Comparison of ENCODE assay signal across 7 cellular contexts in genomic region chrX:49270249-49270921, GRCh38. TPM values are rescaled to one million over a fixed set of nuclear protein-coding genes. Genes with fewer than 3 reads are reported as not detected.
A peak's percentile ranks its signal among the peaks of the same experiment; 100 is the strongest.
DNase-seq lines count a peak whose midpoint lies in the region; ATAC-seq and TF ChIP-seq lines count a peak whose summit lies in the region.

No MANE protein-coding gene starts in this region.

- peaks cover 6% of the 10 kb centered on the region for H3K9me3 ChIP-seq in iPS-18a (ENCODE audit: control insufficient read depth, low read depth, low read length)

- intact Hi-C loops in activated T-helper 1 cell treated with anti-CD3 and anti-CD28 coated beads, Interleukin-12 subunit alpha, Interleukin-12 subunit beta, Interleukin-2, Interleukin-4 antibody, amounts not matched to agents 30 ng/mL and 10 ng/mL and 1 ng/mL, durations not matched to agents 14 hours and 24 hours and 36 hours (cut with micrococcal nuclease) = loop anchor here (5.0 kb wide), 3 partner anchors 168 to 468 kb away; partner anchors contain the start of gene HDAC6

- peaks cover 62% of the 10 kb centered on the region for H3K4me1 Mint-ChIP-seq in activated T-helper 1 cell treated with anti-CD3 and anti-CD28 coated beads, Interleukin-12 subunit alpha, Interleukin-12 subunit beta, Interleukin-2, Interleukin-4 antibody, amounts not matched to agents 30 ng/mL and 10 ng/mL and 1 ng/mL, durations not matched to agents 14 hours and 24 hours and 36 hours (ENCODE audit: low read depth)
- peaks cover 20 to 42% of the 10 kb centered on the region in 2 donors for H3K4me1 Mint-ChIP-seq in stimulated activated naive B cell treated with anti-CD40 and anti-IgM and Interleukin-4, amounts not matched to agents 10 μg/mL and 1 μg/mL and 100 μg/mL, for 72 hours

- H3K27me3 Mint-ChIP-seq in activated T-helper 1 cell treated with anti-CD3 and anti-CD28 coated beads, Interleukin-12 subunit alpha, Interleukin-12 subunit beta, Interleukin-2, Interleukin-4 antibody, amounts not matched to agents 30 ng/mL and 10 ng/mL and 1 ng/mL, durations not matched to agents 14 hours and 24 hours and 36 hours (ENCODE audit: insufficient read depth) = no peaks in the 10 kb centered on the region
- H3K27me3 Mint-ChIP-seq in stimulated activated naive B cell treated with anti-CD40 and anti-IgM and Interleukin-4, amounts not matched to agents 10 μg/mL and 1 μg/mL and 100 μg/mL, for 72 hours = no peaks in the 10 kb centered on the region

- H3K4me1 ChIP-seq in iPS-18a (ENCODE audit: control insufficient read depth, low read depth, low read length) = peaks cover 4% of the 10 kb centered on the region

- H3K9me3 Mint-ChIP-seq in activated T-helper 1 cell treated with anti-CD3 and anti-CD28 coated beads, Interleukin-12 subunit alpha, Interleukin-12 subunit beta, Interleukin-2, Interleukin-4 antibody, amounts not matched to agents 30 ng/mL and 10 ng/mL and 1 ng/mL, durations not matched to agents 14 hours and 24 hours and 36 hours = no peaks in the 10 kb centered on the region
- no peaks in the 10 kb centered on the region for H3K9me3 Mint-ChIP-seq in stimulated activated naive B cell treated with anti-CD40 and anti-IgM and Interleukin-4, amounts not matched to agents 10 μg/mL and 1 μg/mL and 100 μg/mL, for 72 hours

- ATAC-seq in stimulated activated naive B cell treated with anti-CD40 and anti-IgM and Interleukin-4, amounts not matched to agents 10 μg/mL and 1 μg/mL and 100 μg/mL, for 72 hours (replicated peaks) = no peak
- ATAC-seq in HG03175 (IDR thresholded peaks at IDR 0.05; ENCODE audit: unreplicated experiment) (no peak), HG02840 (IDR thresholded peaks at IDR 0.05; ENCODE audit: low FRiP score, unreplicated experiment) (no peak), GM18873 (IDR thresholded peaks at IDR 0.05; ENCODE audit: low FRiP score, unreplicated experiment) (no peak)

- H3K36me3 ChIP-seq in iPS-18a (ENCODE audit: control insufficient read depth, low read depth, low read length) = no peaks in the 10 kb centered on the region

- no peak for DNase-seq in HFF-Myc (ENCODE audit: extremely low read depth, low read depth)
- no peak for DNase-seq in activated T-helper 1 cell treated with anti-CD3 and anti-CD28 coated beads, Interleukin-12 subunit alpha, Interleukin-12 subunit beta, Interleukin-2, Interleukin-4 antibody, amounts not matched to agents 30 ng/mL and 10 ng/mL and 1 ng/mL, durations not matched to agents 14 hours and 24 hours and 36 hours (ENCODE audit: low spot score)
- no peak for DNase-seq in stimulated activated naive B cell treated with anti-CD40 and anti-IgM and Interleukin-4, amounts not matched to agents 10 μg/mL and 1 μg/mL and 100 μg/mL, for 72 hours

- peak overlapping the region; percentile 63 for H3K9ac ChIP-seq in iPS-18a (ENCODE audit: low read length)

- peaks cover 18% of the 10 kb centered on the region for H3K36me3 Mint-ChIP-seq in activated T-helper 1 cell treated with anti-CD3 and anti-CD28 coated beads, Interleukin-12 subunit alpha, Interleukin-12 subunit beta, Interleukin-2, Interleukin-4 antibody, amounts not matched to agents 30 ng/mL and 10 ng/mL and 1 ng/mL, durations not matched to agents 14 hours and 24 hours and 36 hours (ENCODE audit: low read depth)
- peaks cover 14 to 15% of the 10 kb centered on the region in 2 donors for H3K36me3 Mint-ChIP-seq in stimulated activated naive B cell treated with anti-CD40 and anti-IgM and Interleukin-4, amounts not matched to agents 10 μg/mL and 1 μg/mL and 100 μg/mL, for 72 hours

- H3K27ac ChIP-seq in iPS-18a (ENCODE audit: low read length) = no peak overlapping the region

- TF ChIP-seq CTCF in HFF-Myc (IDR thresholded peaks at IDR 0.05; ENCODE audit: low read depth, low read length, missing control alignments) = no peak

- H3K4me3 ChIP-seq in HFF-Myc (replicated peaks; ENCODE audit: low read depth, low read length) (peak overlapping the region; percentile 49), iPS-18a (ENCODE audit: low read length) (peak overlapping the region; percentile 53)

- peak overlapping the region; percentile 91 for H3K27ac Mint-ChIP-seq in activated T-helper 1 cell treated with anti-CD3 and anti-CD28 coated beads, Interleukin-12 subunit alpha, Interleukin-12 subunit beta, Interleukin-2, Interleukin-4 antibody, amounts not matched to agents 30 ng/mL and 10 ng/mL and 1 ng/mL, durations not matched to agents 14 hours and 24 hours and 36 hours
- peak overlapping the region; percentile 59 for H3K27ac Mint-ChIP-seq in stimulated activated naive B cell treated with anti-CD40 and anti-IgM and Interleukin-4, amounts not matched to agents 10 μg/mL and 1 μg/mL and 100 μg/mL, for 72 hours

- H3K4me3 Mint-ChIP-seq in activated T-helper 1 cell treated with anti-CD3 and anti-CD28 coated beads, Interleukin-12 subunit alpha, Interleukin-12 subunit beta, Interleukin-2, Interleukin-4 antibody, amounts not matched to agents 30 ng/mL and 10 ng/mL and 1 ng/mL, durations not matched to agents 14 hours and 24 hours and 36 hours = peak overlapping the region; percentile 81
- H3K4me3 Mint-ChIP-seq in stimulated activated naive B cell treated with anti-CD40 and anti-IgM and Interleukin-4, amounts not matched to agents 10 μg/mL and 1 μg/mL and 100 μg/mL, for 72 hours = peak overlapping the region; percentile 54 to 76

- H3K27me3 ChIP-seq in iPS-18a (ENCODE audit: control insufficient read depth, insufficient read depth, low read length) = no peaks in the 10 kb centered on the region

RNA-seq across cellular contexts. Expression of gene PPP1R3F, which starts 0.8 kb away (rescaled TPM):
- 6.5 and 6.9 TPM in 2 replicates for total RNA-seq in activated T-helper 1 cell treated with anti-CD3 and anti-CD28 coated beads, Interleukin-12 subunit alpha, Interleukin-12 subunit beta, Interleukin-2, Interleukin-4 antibody, amounts not matched to agents 30 ng/mL and 10 ng/mL and 1 ng/mL, durations not matched to agents 14 hours and 24 hours and 36 hours

RNA-seq across cellular contexts. Expression of gene FOXP3, which starts 5.9 kb away (rescaled TPM):
- 14.3 and 14.4 TPM in 2 replicates for total RNA-seq in activated T-helper 1 cell treated with anti-CD3 and anti-CD28 coated beads, Interleukin-12 subunit alpha, Interleukin-12 subunit beta, Interleukin-2, Interleukin-4 antibody, amounts not matched to agents 30 ng/mL and 10 ng/mL and 1 ng/mL, durations not matched to agents 14 hours and 24 hours and 36 hours

RNA-seq across cellular contexts. Expression of gene GAGE10, which starts 33.1 kb away (rescaled TPM):
- total RNA-seq in activated T-helper 1 cell treated with anti-CD3 and anti-CD28 coated beads, Interleukin-12 subunit alpha, Interleukin-12 subunit beta, Interleukin-2, Interleukin-4 antibody, amounts not matched to agents 30 ng/mL and 10 ng/mL and 1 ng/mL, durations not matched to agents 14 hours and 24 hours and 36 hours = not detected in 2 replicates

RNA-seq across cellular contexts. Expression of gene CCDC22, which starts 35.1 kb away (rescaled TPM):
- 26.0 and 28.5 TPM in 2 replicates for total RNA-seq in activated T-helper 1 cell treated with anti-CD3 and anti-CD28 coated beads, Interleukin-12 subunit alpha, Interleukin-12 subunit beta, Interleukin-2, Interleukin-4 antibody, amounts not matched to agents 30 ng/mL and 10 ng/mL and 1 ng/mL, durations not matched to agents 14 hours and 24 hours and 36 hours

RNA-seq across cellular contexts. Expression of gene CACNA1F, which starts 37.2 kb away (rescaled TPM):
- total RNA-seq in activated T-helper 1 cell treated with anti-CD3 and anti-CD28 coated beads, Interleukin-12 subunit alpha, Interleukin-12 subunit beta, Interleukin-2, Interleukin-4 antibody, amounts not matched to agents 30 ng/mL and 10 ng/mL and 1 ng/mL, durations not matched to agents 14 hours and 24 hours and 36 hours = 0.05 and 0.13 TPM in 2 replicates
